23 cellular contexts compared by ENCODE assay signal in genomic region chr2:9167718-9168657, GRCh38. TPM values are rescaled to one million over a fixed set of nuclear protein-coding genes. Genes with fewer than 3 reads are reported as not detected.
DNase-seq lines count a peak whose midpoint lies in the region; ATAC-seq and TF ChIP-seq lines count a peak whose summit lies in the region.
"Had no signal": no experiment of that assay in that cellular context is flagged by ENCODE, and none has a peak within 500 bp of the region (broad histone marks: within the 10 kb centered on the region; RNA-seq: fewer than 3 reads in every experiment).

No MANE protein-coding gene starts in this region.

- CTCF ChIA-PET in Caco-2 (lab: Charles Lee), result interaction anchor here (1.2 to 2.3 kb wide), 5 partner anchors 10 to 165 kb away, joined by 4 to 10 read pairs (median 6); no protein-coding TSS in a partner anchor

- ATAC-seq in GM19463 (IDR thresholded peaks at IDR 0.05; ENCODE audit: unreplicated experiment) (no peak), GM18511 (IDR thresholded peaks at IDR 0.05; ENCODE audit: unreplicated experiment) (no peak)
- ATAC-seq: HCT116, T-helper 17 cell had no signal

- BruUV-seq in Caco-2 (replicated peaks; lab: Mats Ljungman, UMichigan), result no TSS peak

- no peaks in the 10 kb centered on the region for H3K36me3 ChIP-seq in Caco-2 (ENCODE audit: control insufficient read depth, insufficient read depth, low read length)
- H3K36me3 ChIP-seq: sigmoid colon, SJCRH30 had no signal

- H3K4me1 Mint-ChIP-seq in Caco-2 (ENCODE audit: low read depth, unreplicated experiment), result peaks cover 59% of the 10 kb centered on the region
- peaks cover 67% of the 10 kb centered on the region for H3K4me1 Mint-ChIP-seq in dendritic cell treated with granulocyte-macrophage colony-stimulating factor and Interleukin-4, amounts not matched to agents 40 ng/mL and 50 ng/mL, for 4 days (ENCODE audit: low read depth)
- peaks cover 45% of the 10 kb centered on the region for H3K4me1 Mint-ChIP-seq in osteocyte (ENCODE audit: unreplicated experiment)
- H3K4me1 Mint-ChIP-seq: activated B cell treated with CpG ODN at 0.5 μM for 24 hours; activated naive CD8-positive, alpha-beta T cell treated with anti-CD3 and anti-CD28 coated beads for 36 hours; T-helper 17 cell had no signal

- no peaks in the 10 kb centered on the region for H3K9me3 ChIP-seq in Caco-2
- H3K9me3 ChIP-seq: sigmoid colon, SJCRH30 had no signal

- intact Hi-C loops in Caco-2 (cut with micrococcal nuclease; ENCODE audit: unreplicated experiment), result loop anchor here (1.0 to 2.0 kb wide), 4 partner anchors 10 to 165 kb away; partner anchors contain the start of gene ASAP2
- intact Hi-C loops in dendritic cell treated with granulocyte-macrophage colony-stimulating factor and Interleukin-4, amounts not matched to agents 40 ng/mL and 50 ng/mL, for 4 days (cut with micrococcal nuclease), result loop anchor here (5.0 kb wide), 1 partner anchor 39 kb away; the partner anchor contains the start of gene ASAP2

- POLR2A ChIA-PET in Caco-2 (lab: Charles Lee), result interaction anchor here (1.3 kb wide), 1 partner anchor 11 kb away, joined by 3 read pairs; no protein-coding TSS in a partner anchor

- H3K27me3 ChIP-seq in Caco-2 (replicated peaks; ENCODE audit: control insufficient read depth, insufficient read depth, low read length), result no peaks in the 10 kb centered on the region
- H3K27me3 ChIP-seq: sigmoid colon, SJCRH30 had no signal

- H3K4me3 Mint-ChIP-seq in Caco-2 (ENCODE audit: unreplicated experiment), result peak overlapping the region; percentile 35
- H3K4me3 Mint-ChIP-seq in dendritic cell treated with granulocyte-macrophage colony-stimulating factor and Interleukin-4, amounts not matched to agents 40 ng/mL and 50 ng/mL, for 4 days, result no peak overlapping the region
- no peak overlapping the region for H3K4me3 Mint-ChIP-seq in osteocyte (ENCODE audit: unreplicated experiment)
- H3K4me3 Mint-ChIP-seq: activated B cell treated with CpG ODN at 0.5 μM for 24 hours; activated naive CD8-positive, alpha-beta T cell treated with anti-CD3 and anti-CD28 coated beads for 36 hours; activated T-helper 1 cell treated with anti-CD3 and anti-CD28 coated beads, Interleukin-12 subunit alpha, Interleukin-12 subunit beta, Interleukin-2, Interleukin-4 antibody, amounts not matched to agents 30 ng/mL and 10 ng/mL and 1 ng/mL, durations not matched to agents 14 hours and 24 hours and 36 hours; brain; T-helper 17 cell had no signal

- no peaks in the 10 kb centered on the region for H3K27me3 Mint-ChIP-seq in Caco-2 (ENCODE audit: insufficient read depth, unreplicated experiment)
- H3K27me3 Mint-ChIP-seq in dendritic cell treated with granulocyte-macrophage colony-stimulating factor and Interleukin-4, amounts not matched to agents 40 ng/mL and 50 ng/mL, for 4 days, result no peaks in the 10 kb centered on the region
- H3K27me3 Mint-ChIP-seq in osteocyte (ENCODE audit: unreplicated experiment), result no peaks in the 10 kb centered on the region

- TF ChIP-seq CTCF in Caco-2 (IDR thresholded peaks at IDR 0.05; ENCODE audit: insufficient read depth in 1 of 2, low read depth in 1 of 2, low read length in 1 of 2, severe bottlenecking in 1 of 2, unreplicated experiment in 1 of 2) (no peak), osteocyte (IDR thresholded peaks at IDR 0.05) (no peak)

- DNase-seq in Caco-2 (peak; percentile 86 to 91), NCI-H146 (lab: John Stamatoyannopoulos, UW) (peak; percentile 84), osteocyte (ENCODE audit: extremely low spot score, unreplicated experiment) (no peak), DMS79 (lab: John Stamatoyannopoulos, UW) (no peak), amniotic stem cell (lab: John Stamatoyannopoulos, UW) (no peak)
- DNase-seq: activated B cell treated with CpG ODN at 0.5 μM for 24 hours; activated CD8-positive, alpha-beta memory T cell treated with anti-CD3 and anti-CD28 coated beads for 24 hours; activated naive CD8-positive, alpha-beta T cell treated with anti-CD3 and anti-CD28 coated beads for 36 hours; cortex of kidney; hypothalamus; kidney; NCI-H1092 treated with DMSO at 0.1 percent for 48 hours; NCI-H2227 treated with DMSO at 0.1 percent for 48 hours; sigmoid colon; stimulated activated CD4-positive, alpha-beta T cell treated with anti-CD3 and anti-CD28 coated beads, Interleukin-2, amount 100 ng/mL, for 24 hours; T-helper 17 cell had no signal

- no peaks in the 10 kb centered on the region for H3K9me3 Mint-ChIP-seq in Caco-2 (ENCODE audit: unreplicated experiment)
- H3K9me3 Mint-ChIP-seq in dendritic cell treated with granulocyte-macrophage colony-stimulating factor and Interleukin-4, amounts not matched to agents 40 ng/mL and 50 ng/mL, for 4 days, result no peaks in the 10 kb centered on the region
- no peaks in the 10 kb centered on the region for H3K9me3 Mint-ChIP-seq in osteocyte (ENCODE audit: unreplicated experiment)
- H3K9me3 Mint-ChIP-seq: activated B cell treated with CpG ODN at 0.5 μM for 24 hours; activated naive CD8-positive, alpha-beta T cell treated with anti-CD3 and anti-CD28 coated beads for 36 hours; activated T-helper 1 cell treated with anti-CD3 and anti-CD28 coated beads, Interleukin-12 subunit alpha, Interleukin-12 subunit beta, Interleukin-2, Interleukin-4 antibody, amounts not matched to agents 30 ng/mL and 10 ng/mL and 1 ng/mL, durations not matched to agents 14 hours and 24 hours and 36 hours; brain had no signal

- peaks cover 55% of the 10 kb centered on the region for H3K4me1 ChIP-seq in Caco-2

- H3K27ac Mint-ChIP-seq in Caco-2 (ENCODE audit: unreplicated experiment) (peak overlapping the region; percentile 75), osteocyte (ENCODE audit: unreplicated experiment) (peak overlapping the region; percentile 81)
- H3K27ac Mint-ChIP-seq in dendritic cell treated with granulocyte-macrophage colony-stimulating factor and Interleukin-4, amounts not matched to agents 40 ng/mL and 50 ng/mL, for 4 days, result peak overlapping the region; percentile 99
- H3K27ac Mint-ChIP-seq: activated B cell treated with CpG ODN at 0.5 μM for 24 hours; activated naive CD8-positive, alpha-beta T cell treated with anti-CD3 and anti-CD28 coated beads for 36 hours; activated T-helper 1 cell treated with anti-CD3 and anti-CD28 coated beads, Interleukin-12 subunit alpha, Interleukin-12 subunit beta, Interleukin-2, Interleukin-4 antibody, amounts not matched to agents 30 ng/mL and 10 ng/mL and 1 ng/mL, durations not matched to agents 14 hours and 24 hours and 36 hours; brain; T-helper 17 cell had no signal

- peaks cover 7% of the 10 kb centered on the region for H3K36me3 Mint-ChIP-seq in Caco-2 (ENCODE audit: insufficient read depth, unreplicated experiment)
- H3K36me3 Mint-ChIP-seq in dendritic cell treated with granulocyte-macrophage colony-stimulating factor and Interleukin-4, amounts not matched to agents 40 ng/mL and 50 ng/mL, for 4 days (ENCODE audit: low read depth), result peaks cover 5% of the 10 kb centered on the region
- no peaks in the 10 kb centered on the region for H3K36me3 Mint-ChIP-seq in osteocyte (ENCODE audit: unreplicated experiment)
- H3K36me3 Mint-ChIP-seq: activated naive CD8-positive, alpha-beta T cell treated with anti-CD3 and anti-CD28 coated beads for 36 hours; brain had no signal

- no peak overlapping the region for H3K4me3 ChIP-seq in Caco-2 (ENCODE audit: low read depth, low read length)
- H3K4me3 ChIP-seq: sigmoid colon, SJCRH30 had no signal

RNA-seq across cellular contexts. Expression of gene ASAP2, which starts 38.6 kb away (rescaled TPM):
- 25.6 and 27.8 TPM in 2 replicates for total RNA-seq in Caco-2 (2022)
- 91.0 and 94.7 TPM in 2 replicates for total RNA-seq in osteocyte
- total RNA-seq: activated B cell treated with CpG ODN at 0.5 μM for 24 hours had no signal

Comparison
In these comparisons a context has a peak if more than half of its experiments do, and no peak if none do; other contexts are left out.
1. DNase-seq: peak in Caco-2 (2 of 2) and NCI-H146 (single experiment); none in osteocyte (single experiment), DMS79 (single experiment) and amniotic stem cell (single experiment).
2. Peak in every context shown above with its lines, with median percentiles within 50 percentile points of each other: H3K27ac Mint-ChIP-seq.